In the genomic region with DNA sequence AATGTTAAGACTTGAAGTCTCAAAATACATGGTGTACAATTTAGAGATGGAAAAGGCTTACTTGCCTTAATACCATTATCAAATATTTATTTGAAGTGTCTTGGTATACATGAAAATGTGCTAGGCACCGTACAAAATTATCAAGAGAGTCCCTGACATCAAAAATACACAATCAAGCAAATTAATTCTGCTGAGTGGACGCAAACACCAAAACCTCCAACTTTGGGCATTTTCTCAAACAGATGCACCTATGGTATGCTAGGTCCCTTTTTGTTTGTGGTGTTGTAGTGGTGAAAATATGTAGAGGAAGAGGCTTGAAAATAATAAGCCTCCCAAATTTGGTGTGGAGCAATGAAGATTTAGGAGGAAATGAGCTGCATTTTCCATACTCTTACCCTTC, we compare ENCODE assay signal across 27 cellular contexts.
"Had no signal": no experiment of that assay in that cellular context is flagged by ENCODE, and none has a peak within 500 bp of the region (broad histone marks: within the 10 kb centered on the region; RNA-seq: fewer than 3 reads in every experiment).

No MANE protein-coding gene starts in this region.

- H3K4me3 ChIP-seq: gastrocnemius medialis, lung, neural progenitor cell, smooth muscle cell, thyroid gland, vagina had no signal

- H3K27ac Mint-ChIP-seq: dendritic cell treated with granulocyte-macrophage colony-stimulating factor and Interleukin-4, amounts not matched to agents 40 ng/mL and 50 ng/mL, for 4 days; endodermal cell; memory B cell; nephron; neural progenitor cell; progenitor cell of endocrine pancreas had no signal

- H3K9me3 Mint-ChIP-seq: dendritic cell treated with granulocyte-macrophage colony-stimulating factor and Interleukin-4, amounts not matched to agents 40 ng/mL and 50 ng/mL, for 4 days; endodermal cell; memory B cell; nephron; neural progenitor cell; stimulated activated naive CD8-positive, alpha-beta T cell treated with anti-CD3 and anti-CD28 coated beads, Interleukin-15, amount 100 ng/mL, for 72 hours had no signal

- FAIRE-seq: kidney had no signal

- H3K9me3 ChIP-seq: gastrocnemius medialis, thyroid gland, vagina had no signal

- H3K27me3 Mint-ChIP-seq: dendritic cell treated with granulocyte-macrophage colony-stimulating factor and Interleukin-4, amounts not matched to agents 40 ng/mL and 50 ng/mL, for 4 days; memory B cell; progenitor cell of endocrine pancreas; stimulated activated naive CD8-positive, alpha-beta T cell treated with anti-CD3 and anti-CD28 coated beads, Interleukin-15, amount 100 ng/mL, for 72 hours had no signal

- DNase-seq: effector CD8-positive, alpha-beta T cell; endodermal cell; foreskin fibroblast; gastrocnemius medialis; head of caudate nucleus; kidney; stimulated activated CD4-positive, alpha-beta T cell treated with anti-CD3 and anti-CD28 coated beads, Interleukin-12 subunit alpha, Interleukin-12 subunit beta, amount 100 ng/mL, for 4 hours; stimulated activated CD4-positive, alpha-beta T cell treated with anti-CD3 and anti-CD28 coated beads, Interleukin-1b, Interleukin-23, amount 100 ng/mL, for 48 hours; stimulated activated CD4-positive, alpha-beta T cell treated with anti-CD3 and anti-CD28 coated beads, Interleukin-4, amount 100 ng/mL, for 1 hour; stimulated activated CD8-positive, alpha-beta memory T cell treated with anti-CD3 and anti-CD28 coated beads, Interleukin-4, amount 100 ng/mL, for 48 hours; stimulated activated naive CD4-positive, alpha-beta T cell; stimulated activated naive CD8-positive, alpha-beta T cell treated with anti-CD3 and anti-CD28 coated beads, Interleukin-15, amount 100 ng/mL, for 72 hours; thyroid gland; trophoblast cell had no signal

- H3K4me1 ChIP-seq: gastrocnemius medialis, neural progenitor cell, parathyroid adenoma, thyroid gland, vagina had no signal

- ATAC-seq: esophagus mucosa; gastrocnemius medialis; left lobe of liver; sciatic nerve; stimulated activated naive CD8-positive, alpha-beta T cell treated with anti-CD3 and anti-CD28 coated beads, Interleukin-15, amount 100 ng/mL, for 72 hours had no signal

- H3K27ac ChIP-seq: epithelial cell of prostate, gastrocnemius medialis, neural progenitor cell, parathyroid adenoma, thyroid gland, vagina had no signal

- H3K36me3 ChIP-seq: neural progenitor cell, thyroid gland had no signal

- H3K4me3 Mint-ChIP-seq: dendritic cell treated with granulocyte-macrophage colony-stimulating factor and Interleukin-4, amounts not matched to agents 40 ng/mL and 50 ng/mL, for 4 days; endodermal cell; memory B cell; nephron; neural progenitor cell; stimulated activated naive CD8-positive, alpha-beta T cell treated with anti-CD3 and anti-CD28 coated beads, Interleukin-15, amount 100 ng/mL, for 72 hours had no signal

- H3K4me1 Mint-ChIP-seq: nephron, neural progenitor cell had no signal

- H3K9ac ChIP-seq: neural progenitor cell, parathyroid adenoma had no signal

- H3K4me2 ChIP-seq: neural progenitor cell, smooth muscle cell had no signal

- H3K27me3 ChIP-seq: gastrocnemius medialis, neural progenitor cell, thyroid gland, vagina had no signal

- H2AFZ ChIP-seq: neural progenitor cell, parathyroid adenoma had no signal
